14 cellular contexts compared by ENCODE assay signal in the genomic region with DNA sequence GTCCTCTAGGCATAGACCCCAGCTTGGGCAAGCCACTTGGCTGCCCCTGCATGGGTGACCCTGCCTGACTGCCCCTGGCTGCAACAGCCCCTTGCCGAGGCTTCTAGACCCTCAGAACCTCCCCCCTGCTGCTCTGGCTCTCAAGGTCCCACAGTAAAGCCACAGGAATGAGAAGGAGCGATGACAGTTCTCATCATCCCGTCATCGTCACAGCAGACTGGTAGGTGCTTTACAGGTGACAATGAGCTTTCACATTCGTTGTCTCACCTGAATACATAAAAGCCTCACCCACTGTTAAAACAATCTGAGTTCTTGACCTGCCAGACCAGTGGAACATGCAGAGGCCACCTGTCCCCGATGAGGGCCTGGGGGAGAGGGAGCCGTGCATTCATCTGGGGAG. TPM values are rescaled to one million over a fixed set of nuclear protein-coding genes. Genes with fewer than 3 reads are reported as not detected.
DNase-seq lines count a peak whose midpoint lies in the region; ATAC-seq and TF ChIP-seq lines count a peak whose summit lies in the region.
"Had no signal": no experiment of that assay in that cellular context is flagged by ENCODE, and none has a peak within 500 bp of the region (broad histone marks: within the 10 kb centered on the region; RNA-seq: fewer than 3 reads in every experiment).

No MANE protein-coding gene starts in this region.

- H3K4me1 ChIP-seq in cardiac muscle cell (ENCODE audit: low read depth) (peaks cover 30% of the 10 kb centered on the region), right cardiac atrium (ENCODE audit: control insufficient read depth, insufficient read depth, low read length) (peaks cover 3% of the 10 kb centered on the region), transverse colon (peaks cover 7 to 32% (median 19%) of the 10 kb centered on the region in 4 donors)

- CTCF ChIA-PET in activated B cell treated with CpG ODN at 0.5 μM for 24 hours (lab: Charles Lee), result no interaction called here
- CTCF ChIA-PET in activated CD8-positive, alpha-beta T cell treated with anti-CD3 and anti-CD28 coated beads for 36 hours (lab: Charles Lee), result interaction anchor here (1.0 kb wide), 1 partner anchor 15 kb away, joined by 3 read pairs; no protein-coding TSS in a partner anchor

- H3K36me3 ChIP-seq in cardiac muscle cell (no peaks in the 10 kb centered on the region), transverse colon (no peaks in the 10 kb centered on the region)

- DNase-seq in cardiac muscle cell (ENCODE audit: low read depth in 1 of 2, low spot score in 1 of 2) (no peak), right cardiac atrium (no peak), activated B cell treated with CpG ODN at 0.5 μM for 24 hours (no peak), kidney tubule cell (ENCODE audit: low spot score) (peak; percentile 57), transverse colon (no peak), NCI-H1092 treated with DMSO at 0.1 percent for 48 hours (lab: John Stamatoyannopoulos, UW) (no peak)
- DNase-seq in activated CD8-positive, alpha-beta T cell treated with anti-CD3 and anti-CD28 coated beads for 36 hours, result no peak
- no peak for DNase-seq in activated naive CD4-positive, alpha-beta T cell treated with anti-CD3 and anti-CD28 coated beads, Interleukin-2, amount 50 U/mL, for 16 hours
- DNase-seq: activated CD8-positive, alpha-beta T cell treated with anti-CD3 and anti-CD28 coated beads, Interleukin-2, amount 10 ng/mL, durations not matched to agents 7 days and 5 days; hypothalamus; NCI-H1694 had no signal

- H3K27ac Mint-ChIP-seq in activated B cell treated with CpG ODN at 0.5 μM for 24 hours, result peak overlapping the region; percentile 86
- no peak overlapping the region for H3K27ac Mint-ChIP-seq in activated CD8-positive, alpha-beta T cell treated with anti-CD3 and anti-CD28 coated beads for 36 hours
- H3K27ac Mint-ChIP-seq: activated CD8-positive, alpha-beta T cell treated with anti-CD3 and anti-CD28 coated beads, Interleukin-2, amount 10 ng/mL, durations not matched to agents 7 days and 5 days; nephron; T-helper 1 cell treated with Interleukin-12 subunit alpha and Interleukin-12 subunit beta and Interleukin-4 antibody, amounts not matched to agents 30 μg/mL and 1 μg/mL, for 36 hours had no signal

- H3K4me1 Mint-ChIP-seq in activated B cell treated with CpG ODN at 0.5 μM for 24 hours, result peaks cover 28% of the 10 kb centered on the region
- peaks cover 10% of the 10 kb centered on the region for H3K4me1 Mint-ChIP-seq in activated CD8-positive, alpha-beta T cell treated with anti-CD3 and anti-CD28 coated beads for 36 hours (ENCODE audit: low read depth)

- H3K9me3 Mint-ChIP-seq in activated B cell treated with CpG ODN at 0.5 μM for 24 hours, result no peaks in the 10 kb centered on the region
- H3K9me3 Mint-ChIP-seq in activated CD8-positive, alpha-beta T cell treated with anti-CD3 and anti-CD28 coated beads for 36 hours, result no peaks in the 10 kb centered on the region
- H3K9me3 Mint-ChIP-seq: activated naive CD4-positive, alpha-beta T cell treated with anti-CD3 and anti-CD28 coated beads, Interleukin-2, amount 50 U/mL, for 72 hours; nephron; T-helper 1 cell treated with Interleukin-12 subunit alpha and Interleukin-12 subunit beta and Interleukin-4 antibody, amounts not matched to agents 30 μg/mL and 1 μg/mL, for 36 hours had no signal

- no peaks in the 10 kb centered on the region for H3K36me3 Mint-ChIP-seq in activated B cell treated with CpG ODN at 0.5 μM for 24 hours (ENCODE audit: low read depth)
- H3K36me3 Mint-ChIP-seq in activated CD8-positive, alpha-beta T cell treated with anti-CD3 and anti-CD28 coated beads for 36 hours (ENCODE audit: low read depth), result no peaks in the 10 kb centered on the region
- H3K36me3 Mint-ChIP-seq: activated naive CD4-positive, alpha-beta T cell treated with anti-CD3 and anti-CD28 coated beads, Interleukin-2, amount 50 U/mL, for 72 hours had no signal

- TF ChIP-seq CTCF in cardiac muscle cell (IDR thresholded peaks at IDR 0.05; ENCODE audit: low read depth, low read length) (no peak), activated B cell treated with CpG ODN at 0.5 μM for 24 hours (IDR thresholded peaks at IDR 0.05) (no peak), transverse colon (IDR thresholded peaks at IDR 0.05) (no peak)
- TF ChIP-seq CTCF in activated CD8-positive, alpha-beta T cell treated with anti-CD3 and anti-CD28 coated beads for 36 hours (IDR thresholded peaks at IDR 0.05), result no peak

- intact Hi-C loops in right cardiac atrium (cut with DNase I), result no loop called here
- intact Hi-C loops in activated B cell treated with CpG ODN at 0.5 μM for 24 hours (cut with micrococcal nuclease), result loop anchor here (1.0 to 5.0 kb wide), 2 partner anchors 16 to 38 kb away; a partner anchor contains a TSS
- intact Hi-C loops in transverse colon (cut with DNase I; ENCODE audit: low total_unique reads), result no loop called here
- intact Hi-C loops in activated CD8-positive, alpha-beta T cell treated with anti-CD3 and anti-CD28 coated beads for 36 hours (cut with micrococcal nuclease), result no loop called here

- peak overlapping the region; percentile 66 for H3K27ac ChIP-seq in cardiac muscle cell
- no peak overlapping the region for H3K27ac ChIP-seq in right cardiac atrium (ENCODE audit: low read length)
- H3K27ac ChIP-seq in transverse colon, result peak overlapping the region in 3 of 4 donors; percentile 72 to 78 (median 74)

- H3K4me3 ChIP-seq in cardiac muscle cell (no peak overlapping the region), right cardiac atrium (ENCODE audit: low read length) (no peak overlapping the region), transverse colon (no peak overlapping the region)

- ATAC-seq in right cardiac atrium (no peak), activated B cell treated with CpG ODN at 0.5 μM for 24 hours (ENCODE audit: low read depth) (no peak)
- no peak for ATAC-seq in activated CD8-positive, alpha-beta T cell treated with anti-CD3 and anti-CD28 coated beads for 36 hours
- ATAC-seq: activated CD8-positive, alpha-beta T cell treated with anti-CD3 and anti-CD28 coated beads, Interleukin-2, amount 10 ng/mL, durations not matched to agents 7 days and 5 days had no signal

- no peaks in the 10 kb centered on the region for H3K27me3 Mint-ChIP-seq in activated B cell treated with CpG ODN at 0.5 μM for 24 hours
- no peaks in the 10 kb centered on the region for H3K27me3 Mint-ChIP-seq in activated CD8-positive, alpha-beta T cell treated with anti-CD3 and anti-CD28 coated beads for 36 hours

- POLR2A ChIA-PET in activated B cell treated with CpG ODN at 0.5 μM for 24 hours (lab: Charles Lee), result interaction anchor here (0.6 to 1.0 kb wide), 2 partner anchors 35 to 135 kb away, joined by 4 read pairs; no protein-coding TSS in a partner anchor
- POLR2A ChIA-PET in activated CD8-positive, alpha-beta T cell treated with anti-CD3 and anti-CD28 coated beads for 36 hours (lab: Charles Lee), result no interaction called here

- H3K4me3 Mint-ChIP-seq in activated B cell treated with CpG ODN at 0.5 μM for 24 hours, result peak overlapping the region; percentile 73
- no peak overlapping the region for H3K4me3 Mint-ChIP-seq in activated CD8-positive, alpha-beta T cell treated with anti-CD3 and anti-CD28 coated beads for 36 hours
- H3K4me3 Mint-ChIP-seq: activated CD8-positive, alpha-beta T cell treated with anti-CD3 and anti-CD28 coated beads, Interleukin-2, amount 10 ng/mL, durations not matched to agents 7 days and 5 days; nephron; T-helper 1 cell treated with Interleukin-12 subunit alpha and Interleukin-12 subunit beta and Interleukin-4 antibody, amounts not matched to agents 30 μg/mL and 1 μg/mL, for 36 hours had no signal

- H3K27me3 ChIP-seq in cardiac muscle cell, result no peaks in the 10 kb centered on the region
- no peaks in the 10 kb centered on the region for H3K27me3 ChIP-seq in right cardiac atrium (ENCODE audit: control insufficient read depth, insufficient read depth)
- H3K27me3 ChIP-seq in transverse colon, result no peaks in the 10 kb centered on the region

- H3K9me3 ChIP-seq in cardiac muscle cell (ENCODE audit: low read depth) (no peaks in the 10 kb centered on the region), right cardiac atrium (ENCODE audit: control insufficient read depth, low read length) (no peaks in the 10 kb centered on the region), transverse colon (no peaks in the 10 kb centered on the region)

- no peak for TF ChIP-seq EP300 in transverse colon (IDR thresholded peaks at IDR 0.05; ENCODE audit: low read depth)

- WGBS in right cardiac atrium, result 67% methylated on average over 7 of the region's 7 CpGs
- WGBS in transverse colon (ENCODE audit: low coverage in 1 of 2), 2 donors, result 20 to 44% methylated on average over 1 to 7 of the region's 7 CpGs

- TF ChIP-seq POLR2A in transverse colon (IDR thresholded peaks at IDR 0.05), result no peak

- in situ Hi-C loops in transverse colon (cut with MboI; ENCODE audit: low pct_ligation_motif_present in 1 of 4, low pct_unique_long_range_greater_than_20kb in 1 of 4, low sequenced_read_pairs in 3 of 4), result no loop called here

RNA-seq across cellular contexts. Expression of a gene that starts 36.0 kb away (rescaled TPM):
- 13.6 and 17.4 TPM in 2 replicates for total RNA-seq in cardiac muscle cell
- 10.2 and 20.1 TPM in 2 replicates for polyA plus RNA-seq in cardiac muscle cell
- total RNA-seq in right cardiac atrium, result 10 to 100 TPM; 23.3 to 28.7 (median 25.9) TPM
- polyA plus RNA-seq in right cardiac atrium, result 7.3 TPM
- 6.2 and 7.0 TPM in 2 replicates for total RNA-seq in activated B cell treated with CpG ODN at 0.5 μM for 24 hours
- total RNA-seq in transverse colon, result 10 to 100 TPM in 2 of 4 donors, 1 to 10 TPM in 2; 6.4 to 14.3 (median 9.8) TPM
- total RNA-seq in activated CD8-positive, alpha-beta T cell treated with anti-CD3 and anti-CD28 coated beads for 36 hours, result 1 to 10 TPM; 3.4 to 4.7 TPM
